Comparison of ENCODE assay signal across 8 cellular contexts in genomic region chr5:172361566-172362238, GRCh38.
DNase-seq lines count a peak whose midpoint lies in the region; ATAC-seq and TF ChIP-seq lines count a peak whose summit lies in the region.

No MANE protein-coding gene starts in this region.

- no peak overlapping the region for H3K4me3 ChIP-seq in HL-60 (replicated peaks; ENCODE audit: insufficient read depth, low read length)

- peak overlapping the region; percentile 36 to 95 for H3K27ac Mint-ChIP-seq in activated naive CD4-positive, alpha-beta T cell treated with anti-CD3 and anti-CD28 coated beads, Interleukin-2, amount 50 U/mL, for 72 hours

- DNase-seq in Caki2 (ENCODE audit: low read depth) (peak; percentile 94), HL-60 (ENCODE audit: low read depth in 1 of 2, low spot score in 1 of 2) (peak; percentile 76 to 79), lung microvascular endothelial cell (ENCODE audit: low read depth in 2 of 2) (peak; percentile 41 to 92), NCI-H345 treated with DMSO at 0.1 percent for 48 hours (lab: John Stamatoyannopoulos, UW; ENCODE audit: unreplicated experiment) (no peak), SK-N-DZ (ENCODE audit: low spot score) (no peak), NCI-H2029 treated with DMSO at 0.1 percent for 48 hours (lab: John Stamatoyannopoulos, UW) (no peak)
- peak; percentile 51 to 69 for DNase-seq in activated naive CD4-positive, alpha-beta T cell treated with anti-CD3 and anti-CD28 coated beads, Interleukin-2, amount 50 U/mL, for 72 hours (ENCODE audit: low spot score in 2 of 2)

- in situ Hi-C loops in Caki2 (cut with HindIII; ENCODE audit: low pct_unique_long_range_greater_than_20kb, low sequenced_read_pairs), result no loop called here

- peaks cover 0 to 11% of the 10 kb centered on the region in 2 donors for H3K9me3 Mint-ChIP-seq in activated naive CD4-positive, alpha-beta T cell treated with anti-CD3 and anti-CD28 coated beads, Interleukin-2, amount 50 U/mL, for 72 hours

- peaks cover 0 to 17% of the 10 kb centered on the region in 2 donors for H3K36me3 Mint-ChIP-seq in activated naive CD4-positive, alpha-beta T cell treated with anti-CD3 and anti-CD28 coated beads, Interleukin-2, amount 50 U/mL, for 72 hours

- ATAC-seq in activated naive CD4-positive, alpha-beta T cell treated with anti-CD3 and anti-CD28 coated beads, Interleukin-2, amount 50 U/mL, for 72 hours, result peak; percentile 91 to 97
- ATAC-seq in GM21786 (IDR thresholded peaks at IDR 0.05; ENCODE audit: unreplicated experiment), result no peak

- peak overlapping the region; percentile 17; the same call in 1 of the 2 replicates for H3K27ac ChIP-seq in HL-60 (replicated peaks)

- TF ChIP-seq CTCF in HL-60 (IDR thresholded peaks at IDR 0.05; ENCODE audit: insufficient read depth, low read length), result no peak

- no peaks in the 10 kb centered on the region for H3K27me3 ChIP-seq in HL-60 (ENCODE audit: insufficient read depth, poor library complexity, severe bottlenecking)

Comparison
In these comparisons a context has a peak if more than half of its experiments do, and no peak if none do; other contexts are left out.
1. DNase-seq: peak in Caki2 (single experiment), HL-60 (2 of 2), activated naive CD4-positive, alpha-beta T cell treated with anti-CD3 and anti-CD28 coated beads, Interleukin-2, amount 50 U/mL, for 72 hours (2 of 2) and lung microvascular endothelial cell (2 of 2); none in NCI-H345 treated with DMSO at 0.1 percent for 48 hours (single experiment), SK-N-DZ (single experiment) and NCI-H2029 treated with DMSO at 0.1 percent for 48 hours (single experiment).